ENCODE assay signal across 21 cellular contexts in the genomic region with DNA sequence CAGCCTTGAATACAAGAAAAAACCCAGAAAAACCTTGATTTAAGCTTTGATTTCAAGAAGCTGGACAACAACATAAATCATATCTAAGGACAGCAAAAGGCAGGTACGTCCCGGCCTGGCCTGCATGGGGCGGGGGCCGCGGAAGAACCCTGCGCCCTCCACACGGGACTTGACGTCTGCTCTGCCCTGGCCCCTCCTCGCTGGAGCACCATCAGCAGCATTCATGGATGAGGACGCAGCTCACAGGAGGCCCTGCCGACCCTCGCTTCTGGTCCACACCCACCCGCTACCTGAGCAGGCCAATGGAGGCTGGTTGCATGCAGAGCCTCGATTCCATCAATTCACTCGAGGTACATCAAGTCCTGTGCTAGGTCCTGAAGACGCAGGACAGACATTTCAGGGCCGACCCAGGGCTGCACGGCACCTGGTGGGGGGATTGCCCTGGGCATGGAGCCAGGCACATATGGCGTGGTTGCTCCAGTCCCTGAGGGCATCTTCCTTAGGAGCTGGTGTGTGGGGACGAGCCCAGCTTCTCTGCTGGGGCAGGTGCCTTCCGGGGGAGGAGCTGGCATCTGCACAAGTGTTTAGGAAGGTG.
DNase-seq lines count a peak whose midpoint lies in the region; ATAC-seq, FAIRE-seq and TF ChIP-seq lines count a peak whose summit lies in the region.
"Had no signal": no experiment of that assay in that cellular context is flagged by ENCODE, and none has a peak within 500 bp of the region (broad histone marks: within the 10 kb centered on the region; RNA-seq: fewer than 3 reads in every experiment).

No MANE protein-coding gene starts in this region.

- no peak for ATAC-seq in CD8-positive, alpha-beta T cell
- ATAC-seq in HG02885 (IDR thresholded peaks at IDR 0.05; ENCODE audit: poor library complexity, unreplicated experiment), result no peak
- ATAC-seq: activated CD8-positive, alpha-beta T cell treated with anti-CD3 and anti-CD28 coated beads, Interleukin-2, amount 10 ng/mL, durations not matched to agents 7 days and 5 days had no signal

- H3K27ac ChIP-seq in BLaER1 (peak overlapping the region; percentile 55), H1 (ENCODE audit: low read depth, low read length) (no peak overlapping the region), neuronal stem cell (replicated peaks; ENCODE audit: low read length) (no peak overlapping the region), transverse colon (no peak overlapping the region)
- H3K27ac ChIP-seq in CD8-positive, alpha-beta T cell (ENCODE audit: low read depth, low read length), result no peak overlapping the region
- H3K27ac ChIP-seq: esophagus squamous epithelium, WERI-Rb-1 had no signal

- no peak overlapping the region for H2BK5ac ChIP-seq in H1 (ENCODE audit: low read depth, low read length)
- no peak overlapping the region for H2BK5ac ChIP-seq in neuronal stem cell (ENCODE audit: low read length)

- no peak overlapping the region for H2BK15ac ChIP-seq in H1 (ENCODE audit: low read length)
- H2BK15ac ChIP-seq in neuronal stem cell (ENCODE audit: low read length), result peak overlapping the region; percentile 26

- H3K9ac ChIP-seq in BLaER1 (no peak overlapping the region), H1 (replicated peaks in 1 of 4; ENCODE audit: extremely low read depth in 1 of 4, low read depth in 3 of 4, low read length in 3 of 4) (no peak overlapping the region), neuronal stem cell (ENCODE audit: low read depth, low read length, poor library complexity) (peak overlapping the region; percentile 44)

- no peak overlapping the region for H2AFZ ChIP-seq in H1 (ENCODE audit: low read length)
- no peak overlapping the region for H2AFZ ChIP-seq in neuronal stem cell (ENCODE audit: low read length)

- peaks cover 11% of the 10 kb centered on the region for H3K4me1 Mint-ChIP-seq in CD8-positive, alpha-beta T cell (ENCODE audit: low read depth)

- H3K4me2 ChIP-seq in BLaER1 (peak overlapping the region; percentile 91), H1 (ENCODE audit: insufficient read depth in 1 of 2, low read depth in 2 of 2, low read length in 2 of 2) (no peak overlapping the region), neuronal stem cell (ENCODE audit: insufficient read depth, low read length, poor library complexity, severe bottlenecking) (no peak overlapping the region)

- peak overlapping the region; percentile 80 for H3K4me3 Mint-ChIP-seq in CD8-positive, alpha-beta T cell
- H3K4me3 Mint-ChIP-seq: activated CD8-positive, alpha-beta T cell treated with anti-CD3 and anti-CD28 coated beads, Interleukin-2, amount 10 ng/mL, durations not matched to agents 7 days and 5 days had no signal

- H3K14ac ChIP-seq in H1 (ENCODE audit: insufficient read length) (no peak overlapping the region), neuronal stem cell (ENCODE audit: low read length) (peak overlapping the region; percentile 38)

- H3K27me3 Mint-ChIP-seq in CD8-positive, alpha-beta T cell (ENCODE audit: low read depth), result no peaks in the 10 kb centered on the region

- TF ChIP-seq CTCF in CD8-positive, alpha-beta T cell (IDR thresholded peaks at IDR 0.05), result no peak
- TF ChIP-seq CTCF in H1 (IDR thresholded peaks at IDR 0.05; ENCODE audit: control extremely low read depth in 1 of 3, insufficient read depth in 1 of 3, low read depth in 1 of 3, low read length in 3 of 3) (no peak), transverse colon (IDR thresholded peaks at IDR 0.05) (no peak)

- no peak overlapping the region for H3K18ac ChIP-seq in H1 (ENCODE audit: extremely low read depth, low read length)
- peak overlapping the region; percentile 76 for H3K18ac ChIP-seq in neuronal stem cell (ENCODE audit: low read length)

- no peak for FAIRE-seq in H1 (lab: Jason Lieb, UNC)
- no peak for FAIRE-seq in GM12892 (lab: Jason Lieb, UNC)

- H3K79me1 ChIP-seq in H1 (ENCODE audit: low read depth, low read length) (no peaks in the 10 kb centered on the region), neuronal stem cell (ENCODE audit: low read depth, low read length) (no peaks in the 10 kb centered on the region)

- H2BK12ac ChIP-seq in H1 (ENCODE audit: low read depth, low read length) (no peak overlapping the region), neuronal stem cell (ENCODE audit: low read length) (no peak overlapping the region)

- in situ Hi-C loops in transverse colon (cut with MboI; ENCODE audit: low pct_ligation_motif_present in 1 of 4, low pct_unique_long_range_greater_than_20kb in 1 of 4, low sequenced_read_pairs in 3 of 4), result no loop called here

- H3K36me3 Mint-ChIP-seq in CD8-positive, alpha-beta T cell, result no peaks in the 10 kb centered on the region
- H3K36me3 Mint-ChIP-seq: stimulated activated naive B cell treated with anti-CD40 and anti-IgM and Interleukin-4, amounts not matched to agents 10 μg/mL and 1 μg/mL and 100 μg/mL, for 72 hours had no signal

- H4K91ac ChIP-seq in H1 (replicated peaks; ENCODE audit: insufficient read length, low read length) (no peak overlapping the region), neuronal stem cell (ENCODE audit: low read depth, low read length, poor library complexity) (no peak overlapping the region)

- H3K36me3 ChIP-seq in BLaER1, result no peaks in the 10 kb centered on the region
- no peaks in the 10 kb centered on the region for H3K36me3 ChIP-seq in CD8-positive, alpha-beta T cell (ENCODE audit: insufficient read depth, low read length)
- no peaks in the 10 kb centered on the region for H3K36me3 ChIP-seq in H1 (ENCODE audit: control insufficient read depth in 2 of 4, insufficient read depth in 4 of 4, low read length in 3 of 4)
- no peaks in the 10 kb centered on the region for H3K36me3 ChIP-seq in neuronal stem cell (replicated peaks in 1 of 2; ENCODE audit: control insufficient read depth in 2 of 2, insufficient read depth in 2 of 2, low read length in 2 of 2)
- H3K36me3 ChIP-seq in transverse colon, result no peaks in the 10 kb centered on the region
- H3K36me3 ChIP-seq: esophagus squamous epithelium, HAP-1, WERI-Rb-1 had no signal

- no peak overlapping the region for H3K56ac ChIP-seq in H1 (replicated peaks; ENCODE audit: insufficient read length, low read depth, low read length)

- intact Hi-C loops in CD8-positive, alpha-beta T cell (cut with DNase I, micrococcal nuclease), result no loop called here
- intact Hi-C loops in transverse colon (cut with DNase I; ENCODE audit: low total_unique reads), result no loop called here

- H3K23ac ChIP-seq in H1 (ENCODE audit: insufficient read length) (no peak overlapping the region), neuronal stem cell (ENCODE audit: low read depth, low read length, poor library complexity) (peak overlapping the region; percentile 75)

- H3K79me2 ChIP-seq in H1 (ENCODE audit: control insufficient read depth in 1 of 2, insufficient read depth in 2 of 2, low read length in 2 of 2), result no peaks in the 10 kb centered on the region

- H3K27ac Mint-ChIP-seq in CD8-positive, alpha-beta T cell, result no peak overlapping the region
- H3K27ac Mint-ChIP-seq: activated CD8-positive, alpha-beta T cell treated with anti-CD3 and anti-CD28 coated beads, Interleukin-2, amount 10 ng/mL, durations not matched to agents 7 days and 5 days; stimulated activated naive B cell treated with anti-CD40 and anti-IgM and Interleukin-4, amounts not matched to agents 10 μg/mL and 1 μg/mL and 100 μg/mL, for 72 hours had no signal

- H2BK20ac ChIP-seq in H1 (ENCODE audit: low read length), result no peak overlapping the region

- H3K27me3 ChIP-seq in BLaER1 (no peaks in the 10 kb centered on the region), H1 (replicated peaks in 1 of 4; ENCODE audit: control insufficient read depth in 3 of 4, extremely low read depth in 1 of 4, insufficient read depth in 3 of 4, low read length in 3 of 4) (no peaks in the 10 kb centered on the region), neuronal stem cell (ENCODE audit: control insufficient read depth in 3 of 3, insufficient read depth in 3 of 3, low read depth in 1 of 3, low read length in 3 of 3) (peaks cover 0 to 50% (median 0%) of the 10 kb centered on the region in 3 experiments), transverse colon (peaks cover 34% of the 10 kb centered on the region)
- H3K27me3 ChIP-seq in CD8-positive, alpha-beta T cell (ENCODE audit: insufficient read depth, low read length), result no peaks in the 10 kb centered on the region

- H3K9me3 ChIP-seq in BLaER1 (no peaks in the 10 kb centered on the region), H1 (ENCODE audit: insufficient read depth in 2 of 2, low read depth in 1 of 2, low read length in 1 of 2) (no peaks in the 10 kb centered on the region; a peak in 1 of 4 replicates), neuronal stem cell (replicated peaks in 1 of 2; ENCODE audit: control insufficient read depth in 2 of 2, insufficient read depth in 1 of 2, low read depth in 1 of 2, low read length in 2 of 2) (no peaks in the 10 kb centered on the region), transverse colon (no peaks in the 10 kb centered on the region)
- no peaks in the 10 kb centered on the region for H3K9me3 ChIP-seq in CD8-positive, alpha-beta T cell (ENCODE audit: low read length)
- H3K9me3 ChIP-seq: esophagus squamous epithelium, HAP-1, mucosa of descending colon had no signal

- CTCF ChIA-PET in CD8-positive, alpha-beta T cell (lab: Charles Lee), result interaction anchor here (0.9 kb wide), 1 partner anchor 12 kb away, joined by 3 read pairs; no protein-coding TSS in a partner anchor
- CTCF ChIA-PET in H1 (lab: Charles Lee; ENCODE audit: partially characterized antibody), result interaction anchor here (1.2 to 3.7 kb wide), 4 partner anchors 9 to 194 kb away, joined by 4 to 18 read pairs (median 8); no protein-coding TSS in a partner anchor

- 89% methylated on average over 21 of the region's 21 CpGs; no CpG with 5 or more reads in 1 of the 2 experiments for WGBS in H1 (ENCODE audit: extremely low coverage in 1 of 2, insufficient coverage in 1 of 2, insufficient read length in 1 of 2, insufficient replicate concordance in 2 of 2, low coverage in 1 of 2, low lambda C conversion rate in 2 of 2, missing lambda C conversion rate in 1 of 2), 2 experiments
- no CpG with 5 or more reads among the region's 21 CpGs for WGBS in neuronal stem cell (ENCODE audit: extremely low coverage in 2 of 2, insufficient read length in 2 of 2, insufficient replicate concordance in 1 of 2), 2 donors
- WGBS in transverse colon (ENCODE audit: low coverage in 1 of 2), 2 donors, result 44 to 76% methylated on average over 6 to 21 of the region's 21 CpGs

- DNase-seq in CD8-positive, alpha-beta T cell, result peak in 1 of 7 experiments; percentile 0
- no peak for DNase-seq in H1 (ENCODE audit: low read depth in 1 of 2, low spot score in 2 of 2)
- no peak for DNase-seq in neuronal stem cell (ENCODE audit: low spot score)
- no peak for DNase-seq in middle frontal gyrus (ENCODE audit: extremely low spot score, low spot score)
- DNase-seq in GM12892 (ENCODE audit: insufficient read length), result no peak
- no peak for DNase-seq in transverse colon
- DNase-seq: activated CD8-positive, alpha-beta T cell treated with anti-CD3 and anti-CD28 coated beads, Interleukin-2, amount 10 ng/mL, durations not matched to agents 7 days and 5 days; central memory CD4-positive, alpha-beta T cell; effector CD8-positive, alpha-beta T cell; esophagus squamous epithelium; mucosa of descending colon; NCI-H1092 treated with DMSO at 0.1 percent for 48 hours; NCI-H69; SIG-M5; stimulated activated naive B cell treated with anti-CD40 and anti-IgM and Interleukin-4, amounts not matched to agents 10 μg/mL and 1 μg/mL and 100 μg/mL, for 72 hours; T-helper 2 cell; trophoblast cell; WERI-Rb-1 had no signal

- no peak overlapping the region for H4K5ac ChIP-seq in H1 (ENCODE audit: insufficient read length, low read depth, low read length)

- H2AK5ac ChIP-seq in H1 (ENCODE audit: low read depth, low read length), result no peak overlapping the region
- peak overlapping the region; percentile 2 for H2AK5ac ChIP-seq in neuronal stem cell (ENCODE audit: low read depth, low read length)

- no peak for TF ChIP-seq EP300 in H1 (IDR thresholded peaks at IDR 0.05; ENCODE audit: borderline replicate concordance in 1 of 2, low read depth in 2 of 2, low read length in 2 of 2)
- TF ChIP-seq EP300 in transverse colon (IDR thresholded peaks at IDR 0.05; ENCODE audit: low read depth), result no peak

- peak overlapping the region; percentile 14 for H2BK120ac ChIP-seq in H1 (replicated peaks; ENCODE audit: low read depth, low read length)
- H2BK120ac ChIP-seq in neuronal stem cell (ENCODE audit: low read depth, low read length), result no peak overlapping the region

- peak overlapping the region; percentile 20; the same call in 1 of the 2 replicates for H3K4me3 ChIP-seq in BLaER1
- no peak overlapping the region for H3K4me3 ChIP-seq in CD8-positive, alpha-beta T cell (ENCODE audit: low read depth, low read length)
- H3K4me3 ChIP-seq in H1 (ENCODE audit: extremely low read depth in 1 of 4, insufficient read depth in 2 of 4, low read depth in 3 of 4, low read length in 4 of 4), result no peak overlapping the region
- no peak overlapping the region for H3K4me3 ChIP-seq in neuronal stem cell (ENCODE audit: low read length in 2 of 2)
- no peak overlapping the region for H3K4me3 ChIP-seq in transverse colon
- H3K4me3 ChIP-seq: HAP-1, mucosa of descending colon had no signal

- POLR2A ChIA-PET in CD8-positive, alpha-beta T cell (lab: Charles Lee), result interaction anchor here (0.5 kb wide), 1 partner anchor 946 kb away, joined by 7 read pairs; no protein-coding TSS in a partner anchor
- POLR2A ChIA-PET in H1 (lab: Charles Lee; ENCODE audit: partially characterized antibody), result no interaction called here

- peak overlapping the region; percentile 46 for H4K8ac ChIP-seq in H1 (ENCODE audit: extremely low read depth, insufficient read depth, low read length)
- H4K8ac ChIP-seq in neuronal stem cell (ENCODE audit: low read depth, low read length), result no peak overlapping the region

- peaks cover 67% of the 10 kb centered on the region for H3K4me1 ChIP-seq in BLaER1
- peaks cover 5% of the 10 kb centered on the region for H3K4me1 ChIP-seq in CD8-positive, alpha-beta T cell (ENCODE audit: insufficient read depth, low read length)
- no peaks in the 10 kb centered on the region; a peak in 1 of 7 replicates for H3K4me1 ChIP-seq in H1 (replicated peaks in 1 of 4; ENCODE audit: control insufficient read depth in 3 of 4, insufficient read depth in 4 of 4, low read length in 3 of 4)
- H3K4me1 ChIP-seq in neuronal stem cell (ENCODE audit: control insufficient read depth in 2 of 2, insufficient read depth in 1 of 2, low read depth in 1 of 2, low read length in 2 of 2), result peaks cover 0 to 2% of the 10 kb centered on the region in 2 donors
- H3K4me1 ChIP-seq in transverse colon, result peaks cover 0 to 7% (median 0%) of the 10 kb centered on the region in 4 donors
- H3K4me1 ChIP-seq: HAP-1 had no signal

- H3K4ac ChIP-seq in H1 (replicated peaks; ENCODE audit: insufficient read length, low read depth, low read length) (no peak overlapping the region), neuronal stem cell (ENCODE audit: low read length) (peak overlapping the region; percentile 53)

- H4K20me1 ChIP-seq in BLaER1 (no peaks in the 10 kb centered on the region), H1 (replicated peaks in 1 of 2; ENCODE audit: control insufficient read depth in 1 of 2, insufficient read depth in 2 of 2, low read length in 2 of 2) (no peaks in the 10 kb centered on the region)

- H3K23me2 ChIP-seq in H1 (ENCODE audit: low read depth, low read length), result no peaks in the 10 kb centered on the region

- H3K9me3 Mint-ChIP-seq in CD8-positive, alpha-beta T cell, result no peaks in the 10 kb centered on the region
- H3K9me3 Mint-ChIP-seq: stimulated activated naive B cell treated with anti-CD40 and anti-IgM and Interleukin-4, amounts not matched to agents 10 μg/mL and 1 μg/mL and 100 μg/mL, for 72 hours had no signal

- TF ChIP-seq POLR2A in H1 (IDR thresholded peaks at IDR 0.05; ENCODE audit: control extremely low read depth in 1 of 2, low read depth in 2 of 2, low read length in 2 of 2) (no peak), GM12892 (IDR thresholded peaks at IDR 0.05; ENCODE audit: low read depth, low read length) (no peak), transverse colon (IDR thresholded peaks at IDR 0.05) (no peak)

- TF ChIP-seq RAD21 in H1 (IDR thresholded peaks at IDR 0.05 in 1 of 2, conservative IDR thresholded peaks at IDR 0.05 in 1 of 2; ENCODE audit: low read depth in 2 of 2, low read length in 2 of 2), result no peak
